8 cellular contexts compared by ENCODE assay signal in the genomic region with DNA sequence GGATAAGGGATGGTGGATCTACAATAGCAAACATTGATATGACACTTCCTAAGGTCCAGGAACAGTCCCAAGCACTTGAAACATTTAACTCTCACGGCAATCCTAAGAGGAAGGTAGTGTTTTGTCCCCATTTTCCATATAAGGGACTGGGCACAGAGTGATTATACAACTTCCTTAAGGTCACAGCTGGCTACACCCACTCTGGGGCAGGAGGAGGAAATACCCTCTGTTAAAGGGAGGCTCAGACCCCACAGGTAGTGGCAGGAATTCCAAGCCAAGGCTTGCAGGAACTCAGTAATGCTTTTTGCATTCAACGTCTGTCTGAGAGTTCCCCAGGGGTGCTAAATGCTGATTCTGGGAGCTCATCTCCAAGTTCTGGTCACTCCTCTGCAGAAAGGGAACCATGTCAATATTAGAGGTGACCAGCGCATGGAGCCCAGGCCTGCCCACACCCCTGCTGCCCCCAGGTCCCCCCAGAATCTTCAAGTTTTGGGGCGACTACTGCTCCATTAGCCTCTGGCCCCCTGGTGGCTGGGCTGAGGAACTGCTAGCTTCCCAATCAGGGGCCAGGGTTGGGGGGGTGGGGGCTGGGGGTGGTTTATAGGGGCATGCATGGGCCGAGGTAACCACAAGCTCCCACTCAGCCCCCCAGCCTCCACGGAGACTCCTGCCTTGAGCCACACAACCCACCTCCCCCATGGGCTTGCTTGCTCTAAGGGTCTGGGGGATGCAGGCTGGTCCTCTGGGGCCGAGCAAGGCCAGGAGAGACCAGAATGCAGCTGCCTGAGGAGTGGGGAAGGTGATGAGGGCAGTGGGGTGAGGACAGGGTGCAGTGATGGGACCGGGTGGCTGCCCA. TPM values are rescaled to one million over a fixed set of nuclear protein-coding genes. Genes with fewer than 3 reads are reported as not detected.
DNase-seq lines count a peak whose midpoint lies in the region; ATAC-seq and TF ChIP-seq lines count a peak whose summit lies in the region.

No MANE protein-coding gene starts in this region.

- H3K27ac ChIP-seq in OCI-LY3 (ENCODE audit: low read length): no peak overlapping the region
- no peak overlapping the region for H3K27ac ChIP-seq in smooth muscle cell (ENCODE audit: low read depth)

- H3K9me3 ChIP-seq in OCI-LY3 (ENCODE audit: insufficient read depth, low read length) (no peaks in the 10 kb centered on the region), smooth muscle cell (replicated peaks; ENCODE audit: low read depth) (no peaks in the 10 kb centered on the region)

- no peak overlapping the region for H3K27ac Mint-ChIP-seq in activated CD4-positive, alpha-beta T cell treated with anti-CD3 and anti-CD28 coated beads, Interleukin-2, amount 10 ng/mL, durations not matched to agents 7 days and 5 days
- no peak overlapping the region for H3K27ac Mint-ChIP-seq in stimulated activated effector memory CD8-positive, alpha-beta T cell treated with anti-CD3 and anti-CD28 coated beads, Interleukin-12 subunit alpha, Interleukin-12 subunit beta, amount 100 ng/mL, for 72 hours

- H3K4me2 ChIP-seq in OCI-LY3 (ENCODE audit: low read length): 0 out of 2 replicates have a peak overlapping the region, but pooled peaks have one; percentile 13
- no peak overlapping the region for H3K4me2 ChIP-seq in smooth muscle cell

- no peaks in the 10 kb centered on the region for H3K9me3 Mint-ChIP-seq in activated CD4-positive, alpha-beta T cell treated with anti-CD3 and anti-CD28 coated beads, Interleukin-2, amount 10 ng/mL, durations not matched to agents 7 days and 5 days
- no peaks in the 10 kb centered on the region for H3K9me3 Mint-ChIP-seq in stimulated activated effector memory CD8-positive, alpha-beta T cell treated with anti-CD3 and anti-CD28 coated beads, Interleukin-12 subunit alpha, Interleukin-12 subunit beta, amount 100 ng/mL, for 72 hours

- CTCF ChIA-PET in activated CD4-positive, alpha-beta T cell treated with anti-CD3 and anti-CD28 coated beads, Interleukin-2, amount 10 ng/mL, durations not matched to agents 7 days and 5 days (lab: Charles Lee): interaction anchor here (0.5 to 2.5 kb wide), 12 partner anchors 9 to 1958 kb away, joined by 3 to 16 read pairs (median 4); a partner anchor contains a TSS

- H3K27me3 ChIP-seq in OCI-LY3 (ENCODE audit: low read depth, low read length): no peaks in the 10 kb centered on the region
- H3K27me3 ChIP-seq in smooth muscle cell (ENCODE audit: low read depth): no peaks in the 10 kb centered on the region

- H3K4me1 Mint-ChIP-seq in activated CD4-positive, alpha-beta T cell treated with anti-CD3 and anti-CD28 coated beads, Interleukin-2, amount 10 ng/mL, durations not matched to agents 7 days and 5 days: no peaks in the 10 kb centered on the region
- H3K4me1 Mint-ChIP-seq in stimulated activated effector memory CD8-positive, alpha-beta T cell treated with anti-CD3 and anti-CD28 coated beads, Interleukin-12 subunit alpha, Interleukin-12 subunit beta, amount 100 ng/mL, for 72 hours: no peaks in the 10 kb centered on the region

- POLR2A ChIA-PET in activated CD4-positive, alpha-beta T cell treated with anti-CD3 and anti-CD28 coated beads, Interleukin-2, amount 10 ng/mL, durations not matched to agents 7 days and 5 days (lab: Charles Lee): no interaction called here

- ATAC-seq in stimulated activated effector memory CD8-positive, alpha-beta T cell treated with anti-CD3 and anti-CD28 coated beads, Interleukin-12 subunit alpha, Interleukin-12 subunit beta, amount 100 ng/mL, for 72 hours: no peak

- H3K79me2 ChIP-seq in OCI-LY3 (ENCODE audit: low read length): no peaks in the 10 kb centered on the region
- no peaks in the 10 kb centered on the region for H3K79me2 ChIP-seq in smooth muscle cell (ENCODE audit: low read depth)

- peaks cover 5% of the 10 kb centered on the region for H3K27me3 Mint-ChIP-seq in activated CD4-positive, alpha-beta T cell treated with anti-CD3 and anti-CD28 coated beads, Interleukin-2, amount 10 ng/mL, durations not matched to agents 7 days and 5 days

- no peak overlapping the region for H3K9ac ChIP-seq in OCI-LY3 (ENCODE audit: low read length)
- no peak overlapping the region for H3K9ac ChIP-seq in smooth muscle cell (ENCODE audit: low read depth)

- TF ChIP-seq CTCF in OCI-LY3 (IDR thresholded peaks at IDR 0.05; ENCODE audit: low read depth, low read length) (peak; percentile 49), fibroblast of pulmonary artery (IDR thresholded peaks at IDR 0.05; ENCODE audit: low read length, missing control alignments) (peak; percentile 55), smooth muscle cell (IDR thresholded peaks at IDR 0.05; ENCODE audit: borderline replicate concordance, insufficient read depth, poor library complexity, severe bottlenecking) (peak; percentile 82)

- H3K4me3 Mint-ChIP-seq in activated CD4-positive, alpha-beta T cell treated with anti-CD3 and anti-CD28 coated beads, Interleukin-2, amount 10 ng/mL, durations not matched to agents 7 days and 5 days: no peak overlapping the region
- H3K4me3 Mint-ChIP-seq in stimulated activated effector memory CD8-positive, alpha-beta T cell treated with anti-CD3 and anti-CD28 coated beads, Interleukin-12 subunit alpha, Interleukin-12 subunit beta, amount 100 ng/mL, for 72 hours: no peak overlapping the region

- H3K36me3 ChIP-seq in OCI-LY3 (replicated peaks; ENCODE audit: low read depth, low read length) (no peaks in the 10 kb centered on the region), smooth muscle cell (ENCODE audit: low read depth) (no peaks in the 10 kb centered on the region)

- H4K20me1 ChIP-seq in OCI-LY3 (ENCODE audit: insufficient read depth, low read length): no peaks in the 10 kb centered on the region
- no peaks in the 10 kb centered on the region for H4K20me1 ChIP-seq in smooth muscle cell (ENCODE audit: low read depth)

- H3K4me3 ChIP-seq in OCI-LY3 (ENCODE audit: low read length): no peak overlapping the region
- no peak overlapping the region for H3K4me3 ChIP-seq in fibroblast of pulmonary artery (replicated peaks; ENCODE audit: low read depth, low read length)
- H3K4me3 ChIP-seq in smooth muscle cell: no peak overlapping the region

- no peaks in the 10 kb centered on the region for H3K36me3 Mint-ChIP-seq in activated CD4-positive, alpha-beta T cell treated with anti-CD3 and anti-CD28 coated beads, Interleukin-2, amount 10 ng/mL, durations not matched to agents 7 days and 5 days (ENCODE audit: low read depth)
- no peaks in the 10 kb centered on the region for H3K36me3 Mint-ChIP-seq in stimulated activated effector memory CD8-positive, alpha-beta T cell treated with anti-CD3 and anti-CD28 coated beads, Interleukin-12 subunit alpha, Interleukin-12 subunit beta, amount 100 ng/mL, for 72 hours

- no peaks in the 10 kb centered on the region for H3F3A ChIP-seq in smooth muscle cell (ENCODE audit: low read depth)

- WGBS in smooth muscle cell (ENCODE audit: low lambda C conversion rate): 64% methylated on average over 6 of the region's 8 CpGs

- H2AFZ ChIP-seq in OCI-LY3 (ENCODE audit: low read depth, low read length) (0 out of 2 replicates have a peak overlapping the region, but pooled peaks have one; percentile 39), smooth muscle cell (ENCODE audit: low read depth) (no peak overlapping the region)

- H3K4me1 ChIP-seq in OCI-LY3 (ENCODE audit: low read length) (no peaks in the 10 kb centered on the region), smooth muscle cell (ENCODE audit: low read depth) (no peaks in the 10 kb centered on the region)

- DNase-seq in activated CD4-positive, alpha-beta T cell treated with anti-CD3 and anti-CD28 coated beads for 48 hours: peak; percentile 28
- DNase-seq in activated CD4-positive, alpha-beta T cell treated with anti-CD3 and anti-CD28 coated beads, Interleukin-2, amount 10 ng/mL, durations not matched to agents 7 days and 5 days: no peak
- DNase-seq in fibroblast of pulmonary artery (ENCODE audit: low read depth) (no peak), smooth muscle cell (lab: John Stamatoyannopoulos, UW; ENCODE audit: unreplicated experiment) (no peak), NCI-H446 treated with DMSO at 0.1 percent for 48 hours (lab: John Stamatoyannopoulos, UW) (no peak), SKM-1 treated with dmso at 0.1 percent for 144 hours (lab: John Stamatoyannopoulos, UW; ENCODE audit: unreplicated experiment) (no peak)
- no peak for DNase-seq in stimulated activated effector memory CD8-positive, alpha-beta T cell treated with anti-CD3 and anti-CD28 coated beads, Interleukin-12 subunit alpha, Interleukin-12 subunit beta, amount 100 ng/mL, for 72 hours (ENCODE audit: low spot score in 2 of 2)

RNA-seq across cellular contexts. Expression of a gene that starts 11.1 kb away (rescaled TPM):
- not detected for total RNA-seq in activated CD4-positive, alpha-beta T cell treated with anti-CD3 and anti-CD28 coated beads, Interleukin-2, amount 10 ng/mL, durations not matched to agents 7 days and 5 days
- total RNA-seq in smooth muscle cell: 47.1 and 71.9 TPM in 2 replicates
- polyA plus RNA-seq in smooth muscle cell: 51.1 and 67.9 TPM in 2 replicates

RNA-seq across cellular contexts. Expression of a gene that starts 11.8 kb away (rescaled TPM):
- not detected for total RNA-seq in activated CD4-positive, alpha-beta T cell treated with anti-CD3 and anti-CD28 coated beads, Interleukin-2, amount 10 ng/mL, durations not matched to agents 7 days and 5 days
- total RNA-seq in smooth muscle cell: 2.4 and 4.0 TPM in 2 replicates
- polyA plus RNA-seq in smooth muscle cell: 4.3 and 16.7 TPM in 2 replicates

RNA-seq across cellular contexts. Expression of a gene that starts 16.4 kb away (rescaled TPM):
- total RNA-seq in activated CD4-positive, alpha-beta T cell treated with anti-CD3 and anti-CD28 coated beads, Interleukin-2, amount 10 ng/mL, durations not matched to agents 7 days and 5 days: under 1 TPM; 0.44 to 0.69 TPM
- total RNA-seq in smooth muscle cell: 3.3 and 6.9 TPM in 2 replicates
- polyA plus RNA-seq in smooth muscle cell: 3.3 and 8.5 TPM in 2 replicates

RNA-seq across cellular contexts. Expression of a gene that starts 16.7 kb away (rescaled TPM):
- 1 to 10 TPM; 6.4 to 7.8 TPM for total RNA-seq in activated CD4-positive, alpha-beta T cell treated with anti-CD3 and anti-CD28 coated beads, Interleukin-2, amount 10 ng/mL, durations not matched to agents 7 days and 5 days
- 141 and 156 TPM in 2 replicates for total RNA-seq in smooth muscle cell
- 319 and 344 TPM in 2 replicates for polyA plus RNA-seq in smooth muscle cell

RNA-seq across cellular contexts. Expression of a gene that starts 37.4 kb away (rescaled TPM):
- 10 to 100 TPM; 35.3 to 40.3 TPM for total RNA-seq in activated CD4-positive, alpha-beta T cell treated with anti-CD3 and anti-CD28 coated beads, Interleukin-2, amount 10 ng/mL, durations not matched to agents 7 days and 5 days
- 5.7 and 10.2 TPM in 2 replicates for total RNA-seq in smooth muscle cell
- 13.6 and 22.5 TPM in 2 replicates for polyA plus RNA-seq in smooth muscle cell

Comparison
In these comparisons a context has a peak if more than half of its experiments do, and no peak if none do; other contexts are left out.
1. RNA of a gene that starts 11.1 kb away (total RNA-seq): 47.1 to 71.9 TPM in smooth muscle cell; not detected in activated CD4-positive, alpha-beta T cell treated with anti-CD3 and anti-CD28 coated beads, Interleukin-2, amount 10 ng/mL, durations not matched to agents 7 days and 5 days; every median in the first group is over 10 times any median in the second.
2. Peak in every context shown above with its lines, with median percentiles within 50 percentile points of each other: CTCF ChIP-seq.